Comparison of ENCODE assay signal across 9 cellular contexts in genomic region chr1:215606564-215607168, GRCh38. TPM values are rescaled to one million over a fixed set of nuclear protein-coding genes. Genes with fewer than 3 reads are reported as not detected.
DNase-seq lines count a peak whose midpoint lies in the region; ATAC-seq and TF ChIP-seq lines count a peak whose summit lies in the region.
"Had no signal": no experiment of that assay in that cellular context is flagged by ENCODE, and none has a peak within 500 bp of the region (broad histone marks: within the 10 kb centered on the region; RNA-seq: fewer than 3 reads in every experiment).

No MANE protein-coding gene starts in this region.

- H3K36me3 Mint-ChIP-seq in HFFc6 (ENCODE audit: low read depth): peaks cover 5% of the 10 kb centered on the region

- no peaks in the 10 kb centered on the region for H3K27me3 ChIP-seq in adipocyte (replicated peaks; ENCODE audit: control insufficient read depth, insufficient read depth, low read length)
- H3K27me3 ChIP-seq: ovary had no signal

- peaks cover 22% of the 10 kb centered on the region for H3K4me1 Mint-ChIP-seq in HFFc6 (ENCODE audit: low read depth)

- peaks cover 34% of the 10 kb centered on the region for H3K4me1 ChIP-seq in adipocyte (ENCODE audit: control insufficient read depth, insufficient read depth, low read length)

- H3K36me3 ChIP-seq in adipocyte (ENCODE audit: control insufficient read depth, insufficient read depth, low read length, severe bottlenecking): peaks cover 43% of the 10 kb centered on the region
- H3K36me3 ChIP-seq: ovary had no signal

- no peak overlapping the region for H3K4me3 Mint-ChIP-seq in HFFc6

- H3K4me3 ChIP-seq in adipocyte (ENCODE audit: low read length): no peak overlapping the region
- H3K4me3 ChIP-seq: ovary had no signal

- DNase-seq in G401 (ENCODE audit: low spot score) (peak; percentile 18), HFFc6 (peak; percentile 21), adipocyte (ENCODE audit: low read depth) (peak; percentile 73), lung microvascular endothelial cell (ENCODE audit: low read depth in 2 of 2) (peak; percentile 29 to 35), NCI-H146 treated with DMSO at 0.1 percent for 48 hours (lab: John Stamatoyannopoulos, UW; ENCODE audit: unreplicated experiment) (no peak)
- DNase-seq in activated T-cell treated with anti-CD3 and anti-CD28 coated beads, Interleukin-2, amount 50 U/mL, for 1 hour: no peak
- DNase-seq: ovary had no signal

- no peak overlapping the region for H3K27ac Mint-ChIP-seq in HFFc6

- in situ Hi-C loops in G401 (cut with HindIII; ENCODE audit: low sequenced_read_pairs): no loop called here

- TF ChIP-seq CTCF in HFFc6 (IDR thresholded peaks at IDR 0.05): peak; percentile 86

- H3K27me3 Mint-ChIP-seq in HFFc6 (ENCODE audit: insufficient read depth): no peaks in the 10 kb centered on the region

- H3K9me3 ChIP-seq in adipocyte (ENCODE audit: control insufficient read depth, low read length): no peaks in the 10 kb centered on the region
- H3K9me3 ChIP-seq: ovary had no signal

- no peak for ATAC-seq in GM19035 (IDR thresholded peaks at IDR 0.05; ENCODE audit: unreplicated experiment)
- no peak for ATAC-seq in GM21367 (IDR thresholded peaks at IDR 0.05; ENCODE audit: unreplicated experiment)

- no peaks in the 10 kb centered on the region for H3K9me3 Mint-ChIP-seq in HFFc6

- H3K9ac ChIP-seq in adipocyte (ENCODE audit: low read length): peak overlapping the region; percentile 15

RNA-seq across cellular contexts. Expression of gene KCTD3, which starts 39.6 kb away (rescaled TPM):
- total RNA-seq in G401 (2014; rRNA removed; shearing (Covaris generic)): 33.5 and 44.0 TPM in 2 replicates
- 10 to 100 TPM; 27.0 to 33.4 (median 29.4) TPM for total RNA-seq in HFFc6 (2021; fragmentation: NEBNext Ultra II Directional; extraction: Animal tissue kit (Norgen Biotek cat#: 25700))
- total RNA-seq in lung microvascular endothelial cell: 34.2 and 38.9 TPM in 2 replicates

Comparison
In these comparisons a context has a peak if more than half of its experiments do, and no peak if none do; other contexts are left out.
1. DNase-seq: peak in G401 (single experiment), HFFc6 (single experiment), adipocyte (single experiment) and lung microvascular endothelial cell (2 of 2); none in activated T-cell treated with anti-CD3 and anti-CD28 coated beads, Interleukin-2, amount 50 U/mL, for 1 hour (single experiment) and NCI-H146 treated with DMSO at 0.1 percent for 48 hours (single experiment).